Comparison of ENCODE assay signal across 8 cellular contexts in genomic region chr12:795305-795704, GRCh38. TPM values are rescaled to one million over a fixed set of nuclear protein-coding genes. Genes with fewer than 3 reads are reported as not detected.
A peak's percentile ranks its signal among the peaks of the same experiment; 100 is the strongest.
DNase-seq lines count a peak whose midpoint lies in the region; ATAC-seq lines count a peak whose summit lies in the region.
"Had no signal": no experiment of that assay in that cellular context is flagged by ENCODE, and none has a peak within 500 bp of the region (broad histone marks: within the 10 kb centered on the region; RNA-seq: fewer than 3 reads in every experiment).

No MANE protein-coding gene starts in this region.

- peak; percentile 79 for ATAC-seq in activated CD8-positive, alpha-beta T cell treated with anti-CD3 and anti-CD28 coated beads, Interleukin-2, amount 10 ng/mL, durations not matched to agents 7 days and 5 days
- ATAC-seq in stimulated activated effector memory CD8-positive, alpha-beta T cell treated with anti-CD3 and anti-CD28 coated beads, Interleukin-12 subunit alpha, Interleukin-12 subunit beta, amount 100 ng/mL, for 72 hours, result peak; percentile 95
- ATAC-seq in GM19351 (IDR thresholded peaks at IDR 0.05; ENCODE audit: unreplicated experiment), result no peak

- H3K4me3 Mint-ChIP-seq in activated CD8-positive, alpha-beta T cell treated with anti-CD3 and anti-CD28 coated beads, Interleukin-2, amount 10 ng/mL, durations not matched to agents 7 days and 5 days, result peak overlapping the region; percentile 30
- H3K4me3 Mint-ChIP-seq in immature natural killer cell, result peak overlapping the region in 3 of 5 donors; percentile 0 to 48 (median 12)
- H3K4me3 Mint-ChIP-seq in stimulated activated effector memory CD8-positive, alpha-beta T cell treated with anti-CD3 and anti-CD28 coated beads, Interleukin-12 subunit alpha, Interleukin-12 subunit beta, amount 100 ng/mL, for 72 hours, result peak overlapping the region; percentile 61

- no peaks in the 10 kb centered on the region for H3K27me3 Mint-ChIP-seq in activated CD8-positive, alpha-beta T cell treated with anti-CD3 and anti-CD28 coated beads, Interleukin-2, amount 10 ng/mL, durations not matched to agents 7 days and 5 days (ENCODE audit: low read depth)
- no peaks in the 10 kb centered on the region for H3K27me3 Mint-ChIP-seq in immature natural killer cell (ENCODE audit: low read depth in 3 of 3)

- peaks cover 37% of the 10 kb centered on the region for H3K36me3 Mint-ChIP-seq in activated CD8-positive, alpha-beta T cell treated with anti-CD3 and anti-CD28 coated beads, Interleukin-2, amount 10 ng/mL, durations not matched to agents 7 days and 5 days (ENCODE audit: low read depth)
- H3K36me3 Mint-ChIP-seq in immature natural killer cell, result no peaks in the 10 kb centered on the region
- peaks cover 33% of the 10 kb centered on the region for H3K36me3 Mint-ChIP-seq in stimulated activated effector memory CD8-positive, alpha-beta T cell treated with anti-CD3 and anti-CD28 coated beads, Interleukin-12 subunit alpha, Interleukin-12 subunit beta, amount 100 ng/mL, for 72 hours

- POLR2A ChIA-PET in activated CD8-positive, alpha-beta T cell treated with anti-CD3 and anti-CD28 coated beads, Interleukin-2, amount 10 ng/mL, durations not matched to agents 7 days and 5 days (lab: Charles Lee), result no interaction called here

- H3K9me3 Mint-ChIP-seq in activated CD8-positive, alpha-beta T cell treated with anti-CD3 and anti-CD28 coated beads, Interleukin-2, amount 10 ng/mL, durations not matched to agents 7 days and 5 days (ENCODE audit: insufficient read depth), result no peaks in the 10 kb centered on the region
- H3K9me3 Mint-ChIP-seq in immature natural killer cell, result no peaks in the 10 kb centered on the region
- H3K9me3 Mint-ChIP-seq in stimulated activated effector memory CD8-positive, alpha-beta T cell treated with anti-CD3 and anti-CD28 coated beads, Interleukin-12 subunit alpha, Interleukin-12 subunit beta, amount 100 ng/mL, for 72 hours, result no peaks in the 10 kb centered on the region

- CTCF ChIA-PET in activated CD8-positive, alpha-beta T cell treated with anti-CD3 and anti-CD28 coated beads, Interleukin-2, amount 10 ng/mL, durations not matched to agents 7 days and 5 days (lab: Charles Lee), result interaction anchor here (0.9 to 1.4 kb wide), 4 partner anchors 12 to 44 kb away, joined by 3 to 4 read pairs (median 3); no protein-coding TSS in a partner anchor

- H3K4me1 Mint-ChIP-seq in activated CD8-positive, alpha-beta T cell treated with anti-CD3 and anti-CD28 coated beads, Interleukin-2, amount 10 ng/mL, durations not matched to agents 7 days and 5 days (ENCODE audit: low read depth), result peaks cover 54% of the 10 kb centered on the region
- peaks cover 59 to 87% of the 10 kb centered on the region in 2 donors for H3K4me1 Mint-ChIP-seq in immature natural killer cell
- H3K4me1 Mint-ChIP-seq in stimulated activated effector memory CD8-positive, alpha-beta T cell treated with anti-CD3 and anti-CD28 coated beads, Interleukin-12 subunit alpha, Interleukin-12 subunit beta, amount 100 ng/mL, for 72 hours, result peaks cover 76% of the 10 kb centered on the region

- H3K27ac Mint-ChIP-seq in activated CD8-positive, alpha-beta T cell treated with anti-CD3 and anti-CD28 coated beads, Interleukin-2, amount 10 ng/mL, durations not matched to agents 7 days and 5 days, result peak overlapping the region; percentile 62
- peak overlapping the region in 5 of 6 donors; percentile 10 to 70 (median 60) for H3K27ac Mint-ChIP-seq in immature natural killer cell
- H3K27ac Mint-ChIP-seq in stimulated activated effector memory CD8-positive, alpha-beta T cell treated with anti-CD3 and anti-CD28 coated beads, Interleukin-12 subunit alpha, Interleukin-12 subunit beta, amount 100 ng/mL, for 72 hours, result peak overlapping the region; percentile 91

- DNase-seq in NCI-H2171 (lab: John Stamatoyannopoulos, UW) (peak; percentile 46), immature natural killer cell (no peak), iPS-NIHi11 (ENCODE audit: low spot score) (no peak), NCI-H1092 treated with DMSO at 0.1 percent for 48 hours (lab: John Stamatoyannopoulos, UW) (no peak)
- DNase-seq in activated CD8-positive, alpha-beta T cell treated with anti-CD3 and anti-CD28 coated beads, Interleukin-2, amount 10 ng/mL, durations not matched to agents 7 days and 5 days, result peak; percentile 42
- peak in 1 of 2 donors; percentile 75 for DNase-seq in stimulated activated effector memory CD8-positive, alpha-beta T cell treated with anti-CD3 and anti-CD28 coated beads, Interleukin-12 subunit alpha, Interleukin-12 subunit beta, amount 100 ng/mL, for 72 hours (ENCODE audit: low spot score in 2 of 2)
- DNase-seq: NCI-H2227 treated with DMSO at 0.1 percent for 48 hours had no signal

RNA-seq across cellular contexts. Expression of gene WNK1, which starts 42.9 kb away (rescaled TPM):
- total RNA-seq in activated CD8-positive, alpha-beta T cell treated with anti-CD3 and anti-CD28 coated beads, Interleukin-2, amount 10 ng/mL, durations not matched to agents 7 days and 5 days, result 100 to 1,000 TPM; 203 to 204 TPM
- 10 to 100 TPM in 1 of 3 donors, 1 to 10 TPM in 2; 7.5 to 46.5 (median 8.6) TPM for polyA plus RNA-seq in immature natural killer cell

Comparison
In these comparisons a context has a peak if more than half of its experiments do, and no peak if none do; other contexts are left out.
1. DNase-seq: peak in NCI-H2171 (single experiment) and activated CD8-positive, alpha-beta T cell treated with anti-CD3 and anti-CD28 coated beads, Interleukin-2, amount 10 ng/mL, durations not matched to agents 7 days and 5 days (single experiment); none in immature natural killer cell (0 of 3), iPS-NIHi11 (single experiment) and NCI-H1092 treated with DMSO at 0.1 percent for 48 hours (single experiment).
2. Peak in every context shown above with its lines, with median percentiles within 50 percentile points of each other: H3K27ac Mint-ChIP-seq and H3K4me3 Mint-ChIP-seq.